ENCODE assay signal across 2 cellular contexts in the genomic region with DNA sequence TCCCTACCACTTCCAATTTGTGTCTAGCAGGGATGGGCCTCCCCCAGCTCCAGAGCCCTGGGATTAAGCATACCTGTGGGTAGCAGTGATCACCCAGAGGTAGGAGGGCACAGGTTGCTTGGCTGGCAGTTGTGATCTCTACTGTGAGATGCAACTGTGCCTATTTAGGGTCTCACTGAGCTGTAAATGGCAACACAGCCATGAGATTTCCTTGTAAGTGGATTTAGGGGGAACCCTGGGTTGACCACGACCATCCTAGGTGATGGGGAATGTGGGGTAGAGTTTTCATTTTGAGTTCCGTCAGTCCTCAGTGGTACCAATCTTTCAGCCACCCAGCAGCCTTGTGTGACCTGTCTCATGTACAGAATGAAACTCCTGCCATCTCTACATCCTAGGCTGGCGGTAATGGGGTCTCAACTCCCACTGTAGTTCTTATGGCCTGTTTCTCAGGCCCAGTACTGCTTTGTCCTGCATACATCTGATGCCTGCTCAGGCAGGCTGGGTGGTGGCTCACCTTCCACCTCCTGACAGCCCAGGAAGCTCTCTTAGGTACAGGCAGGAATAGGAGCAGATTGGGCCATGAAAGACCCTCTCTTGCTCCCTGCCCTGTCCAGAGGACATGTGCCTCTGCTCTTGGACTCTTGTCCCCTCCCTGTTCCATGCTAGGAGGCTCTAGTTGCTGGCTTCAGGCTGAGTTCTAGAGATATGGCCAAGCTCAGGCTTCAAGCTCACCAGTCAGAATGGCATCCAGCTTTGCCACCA.
TF ChIP-seq lines count a peak whose summit lies in the region.

No MANE protein-coding gene starts in this region.

TF ChIP-seq in WTC11, 78 proteins besides CTCF, POLR2A, EP300 and RAD21 (continued from another document):
- TF ChIP-seq GTF2I (CRISPR knock-in tag; conservative IDR thresholded peaks at IDR 0.05) = no peak
- TF ChIP-seq, protein P1, sequence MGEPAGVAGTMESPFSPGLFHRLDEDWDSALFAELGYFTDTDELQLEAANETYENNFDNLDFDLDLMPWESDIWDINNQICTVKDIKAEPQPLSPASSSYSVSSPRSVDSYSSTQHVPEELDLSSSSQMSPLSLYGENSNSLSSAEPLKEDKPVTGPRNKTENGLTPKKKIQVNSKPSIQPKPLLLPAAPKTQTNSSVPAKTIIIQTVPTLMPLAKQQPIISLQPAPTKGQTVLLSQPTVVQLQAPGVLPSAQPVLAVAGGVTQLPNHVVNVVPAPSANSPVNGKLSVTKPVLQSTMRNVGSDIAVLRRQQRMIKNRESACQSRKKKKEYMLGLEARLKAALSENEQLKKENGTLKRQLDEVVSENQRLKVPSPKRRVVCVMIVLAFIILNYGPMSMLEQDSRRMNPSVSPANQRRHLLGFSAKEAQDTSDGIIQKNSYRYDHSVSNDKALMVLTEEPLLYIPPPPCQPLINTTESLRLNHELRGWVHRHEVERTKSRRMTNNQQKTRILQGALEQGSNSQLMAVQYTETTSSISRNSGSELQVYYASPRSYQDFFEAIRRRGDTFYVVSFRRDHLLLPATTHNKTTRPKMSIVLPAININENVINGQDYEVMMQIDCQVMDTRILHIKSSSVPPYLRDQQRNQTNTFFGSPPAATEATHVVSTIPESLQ (CRISPR knock-in tag; IDR thresholded peaks at IDR 0.05) = no peak

TF ChIP-seq in HepG2, 621 proteins besides CTCF, POLR2A, EP300 and RAD21 (continued from another document):
- TF ChIP-seq, protein P2, sequence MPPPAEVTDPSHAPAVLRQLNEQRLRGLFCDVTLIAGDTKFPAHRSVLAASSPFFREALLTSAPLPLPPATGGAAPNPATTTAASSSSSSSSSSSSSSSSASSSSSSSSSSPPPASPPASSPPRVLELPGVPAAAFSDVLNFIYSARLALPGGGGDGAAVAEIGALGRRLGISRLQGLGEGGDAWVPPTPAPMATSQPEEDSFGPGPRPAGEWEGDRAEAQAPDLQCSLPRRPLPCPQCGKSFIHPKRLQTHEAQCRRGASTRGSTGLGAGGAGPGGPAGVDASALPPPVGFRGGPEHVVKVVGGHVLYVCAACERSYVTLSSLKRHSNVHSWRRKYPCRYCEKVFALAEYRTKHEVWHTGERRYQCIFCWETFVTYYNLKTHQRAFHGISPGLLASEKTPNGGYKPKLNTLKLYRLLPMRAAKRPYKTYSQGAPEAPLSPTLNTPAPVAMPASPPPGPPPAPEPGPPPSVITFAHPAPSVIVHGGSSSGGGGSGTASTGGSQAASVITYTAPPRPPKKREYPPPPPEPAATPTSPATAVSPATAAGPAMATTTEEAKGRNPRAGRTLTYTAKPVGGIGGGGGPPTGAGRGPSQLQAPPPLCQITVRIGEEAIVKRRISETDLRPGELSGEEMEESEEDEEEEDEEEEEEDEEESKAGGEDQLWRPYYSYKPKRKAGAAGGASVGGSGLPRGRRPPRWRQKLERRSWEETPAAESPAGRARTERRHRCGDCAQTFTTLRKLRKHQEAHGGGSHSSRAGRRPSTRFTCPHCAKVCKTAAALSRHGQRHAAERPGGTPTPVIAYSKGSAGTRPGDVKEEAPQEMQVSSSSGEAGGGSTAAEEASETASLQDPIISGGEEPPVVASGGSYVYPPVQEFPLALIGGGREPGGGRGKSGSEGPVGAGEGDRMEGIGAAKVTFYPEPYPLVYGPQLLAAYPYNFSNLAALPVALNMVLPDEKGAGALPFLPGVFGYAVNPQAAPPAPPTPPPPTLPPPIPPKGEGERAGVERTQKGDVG (CRISPR knock-in tag; IDR thresholded peaks at IDR 0.05; ENCODE audit: borderline replicate concordance) = no peak
- TF ChIP-seq POLR2AphosphoS2 (IDR thresholded peaks at IDR 0.05; ENCODE audit: low read depth, low read length) (peak; percentile 33), CAMTA2 (CRISPR knock-in tag; IDR thresholded peaks at IDR 0.05; ENCODE audit: borderline replicate concordance) (no peak), NFRKB (IDR thresholded peaks at IDR 0.05) (no peak), RBFOX2 (IDR thresholded peaks at IDR 0.05; ENCODE audit: low read depth, low read length) (peak; percentile 3; the same call in 1 of the 2 replicates), ZBTB38 (CRISPR knock-in tag; IDR thresholded peaks at IDR 0.05) (no peak), HMGA1 (CRISPR knock-in tag; conservative IDR thresholded peaks at IDR 0.05) (no peak), NONO (IDR thresholded peaks at IDR 0.05) (no peak), NONO (CRISPR knock-in tag; conservative IDR thresholded peaks at IDR 0.05) (peak; percentile 28; the same call in 1 of the 2 replicates), POLR2G (IDR thresholded peaks at IDR 0.05; ENCODE audit: low read depth, low read length) (peak; percentile 30), SPEN (CRISPR knock-in tag; IDR thresholded peaks at IDR 0.05; ENCODE audit: low read depth) (no peak)
- TF ChIP-seq, protein P3, sequence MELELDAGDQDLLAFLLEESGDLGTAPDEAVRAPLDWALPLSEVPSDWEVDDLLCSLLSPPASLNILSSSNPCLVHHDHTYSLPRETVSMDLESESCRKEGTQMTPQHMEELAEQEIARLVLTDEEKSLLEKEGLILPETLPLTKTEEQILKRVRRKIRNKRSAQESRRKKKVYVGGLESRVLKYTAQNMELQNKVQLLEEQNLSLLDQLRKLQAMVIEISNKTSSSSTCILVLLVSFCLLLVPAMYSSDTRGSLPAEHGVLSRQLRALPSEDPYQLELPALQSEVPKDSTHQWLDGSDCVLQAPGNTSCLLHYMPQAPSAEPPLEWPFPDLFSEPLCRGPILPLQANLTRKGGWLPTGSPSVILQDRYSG (CRISPR knock-in tag; IDR thresholded peaks at IDR 0.05) = no peak
- TF ChIP-seq, protein P4, sequence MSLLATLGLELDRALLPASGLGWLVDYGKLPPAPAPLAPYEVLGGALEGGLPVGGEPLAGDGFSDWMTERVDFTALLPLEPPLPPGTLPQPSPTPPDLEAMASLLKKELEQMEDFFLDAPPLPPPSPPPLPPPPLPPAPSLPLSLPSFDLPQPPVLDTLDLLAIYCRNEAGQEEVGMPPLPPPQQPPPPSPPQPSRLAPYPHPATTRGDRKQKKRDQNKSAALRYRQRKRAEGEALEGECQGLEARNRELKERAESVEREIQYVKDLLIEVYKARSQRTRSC (CRISPR knock-in tag; IDR thresholded peaks at IDR 0.05; ENCODE audit: low read depth) = no peak
- TF ChIP-seq, protein P5, sequence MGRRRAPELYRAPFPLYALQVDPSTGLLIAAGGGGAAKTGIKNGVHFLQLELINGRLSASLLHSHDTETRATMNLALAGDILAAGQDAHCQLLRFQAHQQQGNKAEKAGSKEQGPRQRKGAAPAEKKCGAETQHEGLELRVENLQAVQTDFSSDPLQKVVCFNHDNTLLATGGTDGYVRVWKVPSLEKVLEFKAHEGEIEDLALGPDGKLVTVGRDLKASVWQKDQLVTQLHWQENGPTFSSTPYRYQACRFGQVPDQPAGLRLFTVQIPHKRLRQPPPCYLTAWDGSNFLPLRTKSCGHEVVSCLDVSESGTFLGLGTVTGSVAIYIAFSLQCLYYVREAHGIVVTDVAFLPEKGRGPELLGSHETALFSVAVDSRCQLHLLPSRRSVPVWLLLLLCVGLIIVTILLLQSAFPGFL (CRISPR knock-in tag; IDR thresholded peaks at IDR 0.05) = no peak
